Comparison of ENCODE assay signal across 1 cellular context in genomic region chr6:129707882-129708495, GRCh38.
TF ChIP-seq lines count a peak whose summit lies in the region.

No MANE protein-coding gene starts in this region.

TF ChIP-seq in HepG2, 621 proteins besides CTCF, POLR2A, EP300 and RAD21 (continued from another document and continues in another):
- TF ChIP-seq SNAPC4 (CRISPR knock-in tag; IDR thresholded peaks at IDR 0.05) (no peak), RARA (CRISPR knock-in tag; IDR thresholded peaks at IDR 0.05) (no peak), PRDM10 (CRISPR knock-in tag; IDR thresholded peaks at IDR 0.05; ENCODE audit: low read depth) (no peak), MIXL1 (CRISPR knock-in tag; IDR thresholded peaks at IDR 0.05) (no peak), ZNF777 (CRISPR knock-in tag; IDR thresholded peaks at IDR 0.05) (no peak), NCOA2 (CRISPR knock-in tag; IDR thresholded peaks at IDR 0.05) (no peak), HDAC2 (CRISPR knock-in tag; IDR thresholded peaks at IDR 0.05) (no peak), CERS6 (CRISPR knock-in tag; IDR thresholded peaks at IDR 0.05) (no peak), MED13 (CRISPR knock-in tag; IDR thresholded peaks at IDR 0.05) (no peak), NCOR1 (IDR thresholded peaks at IDR 0.05; ENCODE audit: borderline replicate concordance, low read length) (no peak), BRD4 (CRISPR knock-in tag; IDR thresholded peaks at IDR 0.05) (no peak), NONO (IDR thresholded peaks at IDR 0.05) (no peak), NONO (CRISPR knock-in tag; conservative IDR thresholded peaks at IDR 0.05) (no peak), ZNF430 (CRISPR knock-in tag; IDR thresholded peaks at IDR 0.05) (peak; percentile 56; the same call in 1 of the 2 replicates), TCF12 (IDR thresholded peaks at IDR 0.05) (no peak), TCF12 (CRISPR knock-in tag; IDR thresholded peaks at IDR 0.05) (no peak), ZNF564 (CRISPR knock-in tag; IDR thresholded peaks at IDR 0.05) (no peak), ASH2L (IDR thresholded peaks at IDR 0.05; ENCODE audit: insufficient read length, low read depth, low read length) (no peak), ZNF615 (CRISPR knock-in tag; IDR thresholded peaks at IDR 0.05; ENCODE audit: borderline replicate concordance) (no peak), BCL6 (CRISPR knock-in tag; IDR thresholded peaks at IDR 0.05) (no peak), FOXC1 (CRISPR knock-in tag; IDR thresholded peaks at IDR 0.05; ENCODE audit: borderline replicate concordance) (no peak; the same call in 1 of the 2 replicates), SIN3A (IDR thresholded peaks at IDR 0.05; ENCODE audit: borderline replicate concordance, low read depth, low read length) (peak; percentile 52; the same call in 1 of the 2 replicates), KLF11 (CRISPR knock-in tag; IDR thresholded peaks at IDR 0.05) (no peak), HNF4G (IDR thresholded peaks at IDR 0.05; ENCODE audit: borderline replicate concordance, low read depth, low read length) (peak; percentile 61; the same call in 1 of the 2 replicates), HNF4G (CRISPR knock-in tag; IDR thresholded peaks at IDR 0.05; ENCODE audit: borderline replicate concordance, low read depth) (no peak; the same call in 1 of the 2 replicates), FOXJ3 (CRISPR knock-in tag; IDR thresholded peaks at IDR 0.05; ENCODE audit: borderline replicate concordance) (no peak), POLR2G (IDR thresholded peaks at IDR 0.05; ENCODE audit: low read depth, low read length) (peak; percentile 41; the same call in 1 of the 2 replicates), ZNF597 (CRISPR knock-in tag; IDR thresholded peaks at IDR 0.05) (no peak), STAT6 (CRISPR knock-in tag; IDR thresholded peaks at IDR 0.05; ENCODE audit: borderline replicate concordance) (no peak), ZBTB3 (CRISPR knock-in tag; IDR thresholded peaks at IDR 0.05; ENCODE audit: borderline replicate concordance, low read depth) (no peak; the same call in 1 of the 2 replicates), ZNF468 (CRISPR knock-in tag; IDR thresholded peaks at IDR 0.05) (no peak), ZNF660 (CRISPR knock-in tag; IDR thresholded peaks at IDR 0.05; ENCODE audit: borderline replicate concordance, low read depth) (no peak), ZBTB42 (CRISPR knock-in tag; IDR thresholded peaks at IDR 0.05) (no peak), ZBTB37 (CRISPR knock-in tag; IDR thresholded peaks at IDR 0.05) (no peak), ZNF350 (CRISPR knock-in tag; IDR thresholded peaks at IDR 0.05; ENCODE audit: borderline replicate concordance, low read depth) (peak; percentile 55), KLF15 (CRISPR knock-in tag; IDR thresholded peaks at IDR 0.05; ENCODE audit: borderline replicate concordance) (no peak), ZNF296 (CRISPR knock-in tag; conservative IDR thresholded peaks at IDR 0.05) (no peak), MED1 (CRISPR knock-in tag; IDR thresholded peaks at IDR 0.05) (peak; percentile 29; the same call in 1 of the 2 replicates), ZNF530 (CRISPR knock-in tag; IDR thresholded peaks at IDR 0.05; ENCODE audit: low read depth) (no peak), ZNF781 (CRISPR knock-in tag; IDR thresholded peaks at IDR 0.05; ENCODE audit: borderline replicate concordance, not compliant biosample characterization) (no peak), ZNF776 (CRISPR knock-in tag; IDR thresholded peaks at IDR 0.05) (no peak), ZSCAN29 (CRISPR knock-in tag; conservative IDR thresholded peaks at IDR 0.05) (0 out of 2 replicates have a peak, but pooled peaks have one; percentile 37), ZNF646 (CRISPR knock-in tag; IDR thresholded peaks at IDR 0.05) (no peak)
